In genomic region chr4:84966382-84967291, GRCh38 we compare ENCODE assay signal across 8 cellular contexts. TPM values are rescaled to one million over a fixed set of nuclear protein-coding genes. Genes with fewer than 3 reads are reported as not detected.
DNase-seq lines count a peak whose midpoint lies in the region; ATAC-seq and TF ChIP-seq lines count a peak whose summit lies in the region.

Gene WDFY3, minus strand, starts transcription at chr4:84966690. Its CDS starts 106,099 bp downstream, at chr4:84860591.

- peak in 1 of 6 experiments; percentile 10 for TF ChIP-seq CTCF in adrenal gland (IDR thresholded peaks at IDR 0.05)
- TF ChIP-seq CTCF in nephron progenitor cell (IDR thresholded peaks at IDR 0.05) = no peak

- no peaks in the 10 kb centered on the region for H3K9me3 Mint-ChIP-seq in nephron progenitor cell

- peak within 1 kb of the TSS; percentile 78 to 93 (median 88) for H3K27ac ChIP-seq in adrenal gland

- H3K4me3 Mint-ChIP-seq in nephron progenitor cell = peak within 1 kb of the TSS; percentile 97

- H3K4me1 Mint-ChIP-seq in nephron progenitor cell = peaks cover 38% of the 10 kb centered on the region

- peak in 1 of 2 donors; percentile 89 for TF ChIP-seq POLR2A in adrenal gland (IDR thresholded peaks at IDR 0.05)

- H3K36me3 Mint-ChIP-seq in nephron progenitor cell (ENCODE audit: low read depth) = peaks cover 21% of the 10 kb centered on the region

- H3K27me3 Mint-ChIP-seq in nephron progenitor cell (ENCODE audit: low read depth, poor library complexity) = no peaks in the 10 kb centered on the region

- no peaks in the 10 kb centered on the region for H3K9me3 ChIP-seq in adrenal gland (replicated peaks in 1 of 3)

- no peaks in the 10 kb centered on the region for H3K36me3 ChIP-seq in adrenal gland (replicated peaks in 1 of 2)

- peak within 1 kb of the TSS; percentile 53 to 93 (median 73) for H3K4me3 ChIP-seq in adrenal gland

- peaks cover 0 to 37% of the 10 kb centered on the region in 2 donors for H3K4me1 ChIP-seq in adrenal gland (replicated peaks in 1 of 2)

- peak within 1 kb of the TSS; percentile 99 for H3K27ac Mint-ChIP-seq in nephron progenitor cell

- intact Hi-C loops in adrenal gland (cut with DNase I) = loop anchor here (5.0 to 10.0 kb wide), 2 partner anchors 92 to 219 kb away; no protein-coding TSS in a partner anchor

- no peak for ATAC-seq in HG03378 (IDR thresholded peaks at IDR 0.05; ENCODE audit: unreplicated experiment)

- WGBS in adrenal gland, 4 donors = 0 to 1% (median 1%) methylated on average over 36 to 59 of the region's 60 CpGs

- peak; percentile 48 for DNase-seq in stimulated activated CD4-positive, alpha-beta T cell treated with anti-CD3 and anti-CD28 coated beads, Interleukin-15, amount 100 ng/mL, for 24 hours
- no peak for DNase-seq in stimulated activated CD4-positive, alpha-beta T cell treated with anti-CD3 and anti-CD28 coated beads, Interleukin-2, amount 100 ng/mL, for 48 hours
- DNase-seq in HPDE6-E6E7 (ENCODE audit: extremely low spot score) (peak; percentile 86), NCI-H748 (lab: John Stamatoyannopoulos, UW; ENCODE audit: unreplicated experiment) (peak; percentile 79), adrenal gland (peak; percentile 86 to 95 (median 92)), glomerular visceral epithelial cell (ENCODE audit: extremely low spot score) (peak; percentile 92), nephron progenitor cell (peak; percentile 71)

- no peaks in the 10 kb centered on the region for H3K27me3 ChIP-seq in adrenal gland

RNA-seq across cellular contexts. Expression of gene WDFY3, which starts in this region (rescaled TPM):
- 100 to 1,000 TPM in 5 of 8 donors, 10 to 100 TPM in 3; 70.2 to 284 (median 107) TPM for total RNA-seq in adrenal gland
- polyA plus RNA-seq in adrenal gland = 10 to 100 TPM in 2 of 3 donors, 1 to 10 TPM in 1; 9.5 to 28.4 (median 10.7) TPM

Comparison
In these comparisons a context has a peak if more than half of its experiments do, and no peak if none do; other contexts are left out.
1. DNase-seq: peak in stimulated activated CD4-positive, alpha-beta T cell treated with anti-CD3 and anti-CD28 coated beads, Interleukin-15, amount 100 ng/mL, for 24 hours (single experiment), HPDE6-E6E7 (single experiment), NCI-H748 (single experiment), adrenal gland (7 of 7), glomerular visceral epithelial cell (single experiment) and nephron progenitor cell (single experiment); none in stimulated activated CD4-positive, alpha-beta T cell treated with anti-CD3 and anti-CD28 coated beads, Interleukin-2, amount 100 ng/mL, for 48 hours (0 of 2).